In genomic region chr15:51536965-51537574, GRCh38 we compare ENCODE assay signal across 9 cellular contexts.
DNase-seq lines count a peak whose midpoint lies in the region; ATAC-seq and TF ChIP-seq lines count a peak whose summit lies in the region.
"Had no signal": no experiment of that assay in that cellular context is flagged by ENCODE, and none has a peak within 500 bp of the region (broad histone marks: within the 10 kb centered on the region; RNA-seq: fewer than 3 reads in every experiment).

No MANE protein-coding gene starts in this region.

- POLR2A ChIA-PET in PC-3 (lab: Charles Lee; ENCODE audit: unreplicated experiment): no interaction called here

- no peaks in the 10 kb centered on the region for H3K36me3 ChIP-seq in PC-3 (ENCODE audit: low read depth, low read length)

- H3K4me2 ChIP-seq in PC-3 (ENCODE audit: low read length): no peak overlapping the region

- no peaks in the 10 kb centered on the region for H3K9me3 ChIP-seq in PC-3 (ENCODE audit: low read length)

- TF ChIP-seq CTCF in PC-3 (conservative IDR thresholded peaks at IDR 0.05; ENCODE audit: low read depth, low read length) (peak; percentile 77), fibroblast of the aortic adventitia (IDR thresholded peaks at IDR 0.05; ENCODE audit: insufficient read depth, low read length) (peak; percentile 71)

- intact Hi-C loops in PC-3 (cut with micrococcal nuclease): loop anchor here (2.0 kb wide), 1 partner anchor 240 kb away; no protein-coding TSS in a partner anchor

- H3K9ac ChIP-seq in PC-3 (ENCODE audit: low read length): no peak overlapping the region

- peaks cover 13% of the 10 kb centered on the region; the same call in 1 of the 2 replicates for H3K4me1 ChIP-seq in PC-3 (ENCODE audit: insufficient read depth, low read length)

- no peaks in the 10 kb centered on the region for H3K27me3 ChIP-seq in PC-3 (ENCODE audit: low read length)

- ATAC-seq in PC-3 (no peak), HG03565 (IDR thresholded peaks at IDR 0.05; ENCODE audit: unreplicated experiment) (no peak)

- H3K9me2 ChIP-seq in PC-3 (replicated peaks; ENCODE audit: low read length): no peaks in the 10 kb centered on the region

- no peak overlapping the region for H2AFZ ChIP-seq in PC-3 (ENCODE audit: low read length)

- H4K20me1 ChIP-seq in PC-3 (ENCODE audit: low read length): no peaks in the 10 kb centered on the region

- no peaks in the 10 kb centered on the region for H3F3A ChIP-seq in PC-3 (ENCODE audit: low read length, unreplicated experiment)

- H3K27ac ChIP-seq in PC-3 (ENCODE audit: low read length): no peak overlapping the region
- H3K27ac ChIP-seq: SK-N-MC had no signal

- no peaks in the 10 kb centered on the region for H3K79me2 ChIP-seq in PC-3 (ENCODE audit: low read length)

- DNase-seq in NCI-H82 (lab: John Stamatoyannopoulos, UW) (peak; percentile 34), NCI-H82 treated with DMSO at 0.1 percent for 48 hours (lab: John Stamatoyannopoulos, UW; ENCODE audit: unreplicated experiment) (no peak), PC-3 (peak; percentile 33), fibroblast of the aortic adventitia (ENCODE audit: low read depth) (peak; percentile 51), stromal cell of bone marrow (ENCODE audit: low read depth) (peak; percentile 8), NCI-H1417 treated with DMSO at 0.1 percent for 48 hours (lab: John Stamatoyannopoulos, UW) (no peak), ureter (ENCODE audit: low spot score) (no peak)

- BruUV-seq in PC-3 (replicated peaks; lab: Mats Ljungman, UMichigan): no TSS peak

- CTCF ChIA-PET in PC-3 (lab: Charles Lee): interaction anchor here (0.6 to 0.7 kb wide), 3 partner anchors 66 to 1829 kb away, joined by 3 to 5 read pairs (median 3); no protein-coding TSS in a partner anchor

- H3K4me3 ChIP-seq in PC-3 (ENCODE audit: low read length) (no peak overlapping the region), fibroblast of the aortic adventitia (ENCODE audit: low read depth, low read length) (no peak overlapping the region)
- H3K4me3 ChIP-seq: SK-N-MC had no signal

Comparison
In these comparisons a context has a peak if more than half of its experiments do, and no peak if none do; other contexts are left out.
1. DNase-seq: peak in NCI-H82 (single experiment), PC-3 (single experiment), fibroblast of the aortic adventitia (single experiment) and stromal cell of bone marrow (single experiment); none in NCI-H82 treated with DMSO at 0.1 percent for 48 hours (single experiment), NCI-H1417 treated with DMSO at 0.1 percent for 48 hours (single experiment) and ureter (single experiment).